In genomic region chr3:48492461-48493202, GRCh38 we compare ENCODE assay signal across 11 cellular contexts. TPM values are rescaled to one million over a fixed set of nuclear protein-coding genes. Genes with fewer than 3 reads are reported as not detected.
DNase-seq lines count a peak whose midpoint lies in the region; ATAC-seq, FAIRE-seq and TF ChIP-seq lines count a peak whose summit lies in the region.
"Had no signal": no experiment of that assay in that cellular context is flagged by ENCODE, and none has a peak within 500 bp of the region (broad histone marks: within the 10 kb centered on the region; RNA-seq: fewer than 3 reads in every experiment).

No MANE protein-coding gene starts in this region.

- TF ChIP-seq CTCF in D721Med (IDR thresholded peaks at IDR 0.05; ENCODE audit: insufficient read depth, missing control alignments) (no peak), GM12878 (IDR thresholded peaks at IDR 0.05 in 2 of 3, conservative IDR thresholded peaks at IDR 0.05 in 1 of 3; ENCODE audit: control insufficient read depth in 2 of 3, extremely low read depth in 1 of 3, insufficient read depth in 1 of 3, low read depth in 3 of 3, low read length in 3 of 3) (no peak), nephron progenitor cell (IDR thresholded peaks at IDR 0.05) (no peak)

- RAD21 ChIA-PET in GM12878 (lab: Charles Lee; ENCODE audit: unreplicated experiment), result interaction anchor here (0.8 to 0.9 kb wide), 3 partner anchors 15 to 57 kb away, joined by 3 read pairs; no protein-coding TSS in a partner anchor

- no TSS peak for BruUV-seq in GM12878 (replicated peaks; lab: Mats Ljungman, UMichigan)

- no peaks in the 10 kb centered on the region for H3K36me3 ChIP-seq in GM12878 (ENCODE audit: control insufficient read depth in 2 of 2, insufficient read depth in 2 of 2, low read length in 1 of 2)
- H3K36me3 ChIP-seq in small intestine (ENCODE audit: control insufficient read depth in 2 of 2, insufficient read depth in 2 of 2, low read length in 2 of 2), result peaks cover 0 to 2% of the 10 kb centered on the region in 2 donors
- H3K36me3 ChIP-seq in GM23248 (ENCODE audit: low read depth), result peaks cover 6% of the 10 kb centered on the region

- H3K27ac ChIP-seq in GM12878 (ENCODE audit: control insufficient read depth, insufficient read depth), result peak overlapping the region; percentile 56
- H3K27ac ChIP-seq in small intestine (ENCODE audit: low read depth in 1 of 2, low read length in 1 of 2), result no peak overlapping the region
- H3K27ac ChIP-seq in GM23248, result no peak overlapping the region

- DNase-seq in D721Med (ENCODE audit: insufficient read length, low spot score), result peak; percentile 44
- peak; percentile 90 for DNase-seq in NCI-H82 treated with DMSO at 0.1 percent for 48 hours (lab: John Stamatoyannopoulos, UW; ENCODE audit: unreplicated experiment)
- no peak for DNase-seq in GM12878 (ENCODE audit: low read depth, low spot score)
- DNase-seq in nephron progenitor cell, result no peak
- DNase-seq in small intestine, result no peak
- no peak for DNase-seq in amygdala (lab: John Stamatoyannopoulos, UW)
- no peak for DNase-seq in GM23248
- DNase-seq: activated naive CD4-positive, alpha-beta T cell; NCI-H1436 had no signal

- H3K27ac Mint-ChIP-seq in nephron progenitor cell, result peak overlapping the region; percentile 23

- SMC1A ChIA-PET in GM12878 (lab: Charles Lee; ENCODE audit: uncharacterized antibody, unreplicated experiment), result interaction anchor here (0.9 to 1.1 kb wide), 3 partner anchors 57 to 92 kb away, joined by 3 read pairs; no protein-coding TSS in a partner anchor

- no peaks in the 10 kb centered on the region for H3K9me2 ChIP-seq in GM23248 (ENCODE audit: insufficient read depth)

- no peaks in the 10 kb centered on the region for H3K4me1 Mint-ChIP-seq in nephron progenitor cell

- peaks cover 3% of the 10 kb centered on the region for H3K27me3 Mint-ChIP-seq in nephron progenitor cell (ENCODE audit: low read depth, poor library complexity)

- peaks cover 8% of the 10 kb centered on the region for H3K4me1 ChIP-seq in GM12878 (ENCODE audit: control insufficient read depth, insufficient read depth, low read length)
- H3K4me1 ChIP-seq in small intestine (ENCODE audit: control insufficient read depth in 2 of 2, insufficient read depth in 1 of 2, low read depth in 1 of 2, low read length in 1 of 2), result no peaks in the 10 kb centered on the region
- no peaks in the 10 kb centered on the region for H3K4me1 ChIP-seq in GM23248 (ENCODE audit: insufficient read depth)

- no peaks in the 10 kb centered on the region for H3F3A ChIP-seq in GM23248 (ENCODE audit: insufficient read depth)

- no peak for TF ChIP-seq EP300 in GM12878 (IDR thresholded peaks at IDR 0.05; ENCODE audit: borderline replicate concordance in 1 of 2, control insufficient read depth in 1 of 2, low read depth in 2 of 2, low read length in 2 of 2)

- no peak for FAIRE-seq in D721Med (lab: Jason Lieb, UNC)
- FAIRE-seq in GM12878 (lab: Jason Lieb, UNC), result no peak
- FAIRE-seq in small intestine (lab: Jason Lieb, UNC), result no peak

- 45% methylated on average over 7 of the region's 7 CpGs for WGBS in GM12878 (ENCODE audit: insufficient coverage, insufficient replicate concordance, low lambda C conversion rate, missing lambda C conversion rate)
- WGBS in small intestine, 3 donors, result 81 to 85% (median 83%) methylated on average over 7 of the region's 7 CpGs
- WGBS in GM23248 (ENCODE audit: low coverage in 1 of 2, low lambda C conversion rate in 2 of 2, missing lambda C conversion rate in 2 of 2), 2 experiments, result 86% methylated on average over 7 of the region's 7 CpGs

- H3K4me3 ChIP-seq in GM12878 (no peak overlapping the region), small intestine (ENCODE audit: low read depth in 1 of 2, low read length in 2 of 2) (no peak overlapping the region), GM23248 (no peak overlapping the region)

- ATAC-seq in GM12878 (peak; percentile 94), GM21381 (IDR thresholded peaks at IDR 0.05; ENCODE audit: unreplicated experiment) (no peak)
- ATAC-seq: Panc1 had no signal

- H4K20me1 ChIP-seq in GM12878 (ENCODE audit: control insufficient read depth, insufficient read depth) (no peaks in the 10 kb centered on the region), GM23248 (ENCODE audit: insufficient read depth) (no peaks in the 10 kb centered on the region)

- no peak for TF ChIP-seq RAD21 in GM12878 (IDR thresholded peaks at IDR 0.05; ENCODE audit: insufficient read depth, low read depth, low read length)

- H3K79me2 ChIP-seq in GM12878 (ENCODE audit: control insufficient read depth, insufficient read depth, low read length) (no peaks in the 10 kb centered on the region), GM23248 (ENCODE audit: insufficient read depth) (no peaks in the 10 kb centered on the region)

- H3K9me3 Mint-ChIP-seq in nephron progenitor cell, result peaks cover 3% of the 10 kb centered on the region

- peak overlapping the region; percentile 62 for H3K4me2 ChIP-seq in GM12878 (ENCODE audit: control insufficient read depth, insufficient read depth)
- H3K4me2 ChIP-seq in GM23248 (ENCODE audit: unreplicated experiment), result no peak overlapping the region

- in situ Hi-C loops in GM12878 (cut with MboI) (no loop called here), GM23248 (cut with MboI) (no loop called here)

- peak overlapping the region; percentile 40 for H3K9ac ChIP-seq in GM12878 (ENCODE audit: control insufficient read depth, insufficient read depth, low read length)
- no peak overlapping the region for H3K9ac ChIP-seq in GM23248

- H3K27me3 ChIP-seq in GM12878 (replicated peaks in 1 of 2; ENCODE audit: control insufficient read depth in 2 of 2, insufficient read depth in 2 of 2, low read length in 1 of 2) (no peaks in the 10 kb centered on the region), small intestine (ENCODE audit: control insufficient read depth in 2 of 2, insufficient read depth in 2 of 2, low read length in 2 of 2) (no peaks in the 10 kb centered on the region), GM23248 (replicated peaks; ENCODE audit: insufficient read depth) (no peaks in the 10 kb centered on the region)

- H3K4me3 Mint-ChIP-seq in nephron progenitor cell, result no peak overlapping the region

- CTCF ChIA-PET in GM12878 (lab: Yijun Ruan, JAX), result interaction anchor here (0.9 kb wide), 1 partner anchor 15 kb away, joined by 4 read pairs; no protein-coding TSS in a partner anchor

- H2AFZ ChIP-seq in GM12878 (ENCODE audit: control insufficient read depth, low read depth, low read length), result peak overlapping the region; percentile 90
- H2AFZ ChIP-seq in GM23248, result no peak overlapping the region

- H3K36me3 Mint-ChIP-seq in nephron progenitor cell (ENCODE audit: low read depth), result peaks cover 17% of the 10 kb centered on the region

- TF ChIP-seq POLR2A in GM12878 (IDR thresholded peaks at IDR 0.05; ENCODE audit: low read depth, low read length), result no peak

- POLR2A ChIA-PET in GM12878 (lab: Charles Lee), result interaction anchor here (0.6 to 1.2 kb wide), 3 partner anchors 14 to 19 kb away, joined by 3 to 4 read pairs (median 4); no protein-coding TSS in a partner anchor

- intact Hi-C loops in GM12878 (cut with micrococcal nuclease; ENCODE audit: unreplicated experiment), result no loop called here

- H3K9me3 ChIP-seq in GM12878 (replicated peaks; ENCODE audit: control insufficient read depth, insufficient read depth, low read length), result no peaks in the 10 kb centered on the region
- H3K9me3 ChIP-seq in small intestine (ENCODE audit: control insufficient read depth, low read depth), result no peaks in the 10 kb centered on the region
- no peaks in the 10 kb centered on the region for H3K9me3 ChIP-seq in GM23248 (ENCODE audit: low read depth)

RNA-seq across cellular contexts. Expression of gene SHISA5, which starts 11.3 kb away (rescaled TPM):
- 45.3 and 46.8 TPM in 2 replicates for total RNA-seq in GM12878 (2013; cell fraction: nucleolus; rRNA removed)
- 86.6 and 87.9 TPM in 2 replicates for total RNA-seq in GM12878 (2014; rRNA removed)
- total RNA-seq in GM12878 (2014; rRNA removed; fragmentation: Illumina TruSeq; extraction: Trizol), result 48.7 and 54.5 TPM in 2 replicates
- total RNA-seq in GM12878 (2021), result 86.7 and 94.3 TPM in 2 replicates
- polyA plus RNA-seq in GM12878 (2011; ENCODE audit: low read depth), result 46.0 TPM
- polyA plus RNA-seq in GM12878 (2011; rRNA removed), result 31.7 and 62.3 TPM in 2 replicates
- 112 and 129 TPM in 2 replicates for polyA plus RNA-seq in GM12878 (2011; cell fraction: cytosol; rRNA removed)
- 67.1 and 79.3 TPM in 2 replicates for polyA plus RNA-seq in GM12878 (2011; cell fraction: nucleus; rRNA removed)
- polyA plus RNA-seq in GM12878 (2012), result 93.3 and 104 TPM in 2 replicates
- polyA plus RNA-seq in GM12878 (2014; fragmentation: Illumina TruSeq; extraction: Trizol), result 21.8 and 49.5 TPM in 2 replicates
- 10 to 100 TPM; 17.1 to 18.7 TPM for polyA plus RNA-seq in GM12878 (2014; fragmentation: Nextera tagmentation; extraction: Ambion mirVana)
- 72.3 and 83.0 TPM in 2 replicates for polyA plus RNA-seq in GM12878 (2014; rRNA removed)
- 100 to 1,000 TPM; 134 to 148 TPM for polyA plus RNA-seq in GM12878 (2016; fragmentation: Nextera tagmentation; extraction: Ambion mirVana)
- 50.4 and 81.4 TPM in 2 replicates for polyA minus RNA-seq in GM12878 (2011; rRNA and poly(A)+ RNA removed)
- 42.5 and 42.9 TPM in 2 replicates for polyA minus RNA-seq in GM12878 (2011; cell fraction: cytosol; rRNA and poly(A)+ RNA removed)
- 14.5 and 21.5 TPM in 2 replicates for polyA minus RNA-seq in GM12878 (2011; cell fraction: nucleus; rRNA and poly(A)+ RNA removed)
- 100 to 1,000 TPM in 1 of 3 donors, 10 to 100 TPM in 2; 68.2 to 135 (median 77.8) TPM for polyA plus RNA-seq in small intestine
- 153 and 154 TPM in 2 replicates for total RNA-seq in GM23248 (2014; rRNA removed; shearing (Covaris generic))
- polyA plus RNA-seq in GM23248 (2016; fragmentation: Nextera tagmentation; extraction: Ambion mirVana), result 215 and 223 TPM in 2 replicates

RNA-seq across cellular contexts. Expression of gene ATRIP, which starts 46.1 kb away (rescaled TPM):
- total RNA-seq in GM12878 (2013; cell fraction: nucleolus; rRNA removed), result 19.6 and 19.8 TPM in 2 replicates
- total RNA-seq in GM12878 (2014; rRNA removed), result 14.5 and 15.0 TPM in 2 replicates
- 11.5 and 13.4 TPM in 2 replicates for total RNA-seq in GM12878 (2014; rRNA removed; fragmentation: Illumina TruSeq; extraction: Trizol)
- total RNA-seq in GM12878 (2021), result 13.2 and 13.6 TPM in 2 replicates
- 2.6 TPM for polyA plus RNA-seq in GM12878 (2011; ENCODE audit: low read depth)
- polyA plus RNA-seq in GM12878 (2011; rRNA removed), result 8.4 and 11.6 TPM in 2 replicates
- 10.6 and 12.7 TPM in 2 replicates for polyA plus RNA-seq in GM12878 (2011; cell fraction: cytosol; rRNA removed)
- 26.2 and 28.8 TPM in 2 replicates for polyA plus RNA-seq in GM12878 (2011; cell fraction: nucleus; rRNA removed)
- 4.4 and 6.3 TPM in 2 replicates for polyA plus RNA-seq in GM12878 (2012)
- 16.0 and 18.9 TPM in 2 replicates for polyA plus RNA-seq in GM12878 (2014; fragmentation: Illumina TruSeq; extraction: Trizol)
- polyA plus RNA-seq in GM12878 (2014; fragmentation: Nextera tagmentation; extraction: Ambion mirVana), result 1 to 10 TPM; 1.4 to 2.4 TPM
- 9.7 and 10.3 TPM in 2 replicates for polyA plus RNA-seq in GM12878 (2014; rRNA removed)
- 10 to 100 TPM in 1 of 2 experiments, 1 to 10 TPM in 1; 9.5 to 10.5 TPM for polyA plus RNA-seq in GM12878 (2016; fragmentation: Nextera tagmentation; extraction: Ambion mirVana)
- 14.6 and 17.2 TPM in 2 replicates for polyA minus RNA-seq in GM12878 (2011; rRNA and poly(A)+ RNA removed)
- 4.8 and 6.0 TPM in 2 replicates for polyA minus RNA-seq in GM12878 (2011; cell fraction: cytosol; rRNA and poly(A)+ RNA removed)
- 11.2 and 18.7 TPM in 2 replicates for polyA minus RNA-seq in GM12878 (2011; cell fraction: nucleus; rRNA and poly(A)+ RNA removed)
- polyA plus RNA-seq in small intestine, result 1 to 10 TPM; 1.1 to 4.8 (median 1.6) TPM
- 8.4 and 9.5 TPM in 2 replicates for total RNA-seq in GM23248 (2014; rRNA removed; shearing (Covaris generic))
- 4.2 and 4.6 TPM in 2 replicates for polyA plus RNA-seq in GM23248 (2016; fragmentation: Nextera tagmentation; extraction: Ambion mirVana)

RNA-seq across cellular contexts. Expression of gene TMA7, which starts 52.6 kb away (rescaled TPM):
- 21.0 and 24.2 TPM in 2 replicates for total RNA-seq in GM12878 (2013; cell fraction: nucleolus; rRNA removed)
- 426 and 551 TPM in 2 replicates for total RNA-seq in GM12878 (2014; rRNA removed)
- 703 and 728 TPM in 2 replicates for total RNA-seq in GM12878 (2014; rRNA removed; fragmentation: Illumina TruSeq; extraction: Trizol)
- total RNA-seq in GM12878 (2021), result 315 and 319 TPM in 2 replicates
- 234 TPM for polyA plus RNA-seq in GM12878 (2011; ENCODE audit: low read depth)
- 427 and 593 TPM in 2 replicates for polyA plus RNA-seq in GM12878 (2011; rRNA removed)
- 148 and 171 TPM in 2 replicates for polyA plus RNA-seq in GM12878 (2011; cell fraction: cytosol; rRNA removed)
- 119 and 149 TPM in 2 replicates for polyA plus RNA-seq in GM12878 (2011; cell fraction: nucleus; rRNA removed)
- polyA plus RNA-seq in GM12878 (2012), result 449 and 603 TPM in 2 replicates
- 332 and 496 TPM in 2 replicates for polyA plus RNA-seq in GM12878 (2014; fragmentation: Illumina TruSeq; extraction: Trizol)
- 1,000 to 10,000 TPM; 1,729 to 1,760 TPM for polyA plus RNA-seq in GM12878 (2014; fragmentation: Nextera tagmentation; extraction: Ambion mirVana)
- 684 and 776 TPM in 2 replicates for polyA plus RNA-seq in GM12878 (2014; rRNA removed)
- polyA plus RNA-seq in GM12878 (2016; fragmentation: Nextera tagmentation; extraction: Ambion mirVana), result 1,000 to 10,000 TPM; 1,330 to 1,388 TPM
- 24.7 and 32.4 TPM in 2 replicates for polyA minus RNA-seq in GM12878 (2011; rRNA and poly(A)+ RNA removed)
- polyA minus RNA-seq in GM12878 (2011; cell fraction: cytosol; rRNA and poly(A)+ RNA removed), result 27.3 and 28.5 TPM in 2 replicates
- 18.0 and 32.1 TPM in 2 replicates for polyA minus RNA-seq in GM12878 (2011; cell fraction: nucleus; rRNA and poly(A)+ RNA removed)
- polyA plus RNA-seq in small intestine, result 100 to 1,000 TPM; 431 to 744 (median 617) TPM
- total RNA-seq in GM23248 (2014; rRNA removed; shearing (Covaris generic)), result 150 and 244 TPM in 2 replicates
- 535 and 552 TPM in 2 replicates for polyA plus RNA-seq in GM23248 (2016; fragmentation: Nextera tagmentation; extraction: Ambion mirVana)

RNA-seq across cellular contexts. Expression of gene CCDC51, which starts 52.7 kb away (rescaled TPM):
- 3.7 and 4.3 TPM in 2 replicates for total RNA-seq in GM12878 (2013; cell fraction: nucleolus; rRNA removed)
- total RNA-seq in GM12878 (2014; rRNA removed), result 30.0 and 31.0 TPM in 2 replicates
- 28.7 and 29.4 TPM in 2 replicates for total RNA-seq in GM12878 (2014; rRNA removed; fragmentation: Illumina TruSeq; extraction: Trizol)
- total RNA-seq in GM12878 (2021), result 24.3 and 26.6 TPM in 2 replicates
- polyA plus RNA-seq in GM12878 (2011; ENCODE audit: low read depth), result 8.2 TPM
- 22.2 and 32.7 TPM in 2 replicates for polyA plus RNA-seq in GM12878 (2011; rRNA removed)
- polyA plus RNA-seq in GM12878 (2011; cell fraction: cytosol; rRNA removed), result 35.8 and 36.8 TPM in 2 replicates
- 14.4 and 15.8 TPM in 2 replicates for polyA plus RNA-seq in GM12878 (2011; cell fraction: nucleus; rRNA removed)
- 11.8 and 15.7 TPM in 2 replicates for polyA plus RNA-seq in GM12878 (2012)
- polyA plus RNA-seq in GM12878 (2014; fragmentation: Illumina TruSeq; extraction: Trizol), result 14.5 and 28.2 TPM in 2 replicates
- polyA plus RNA-seq in GM12878 (2014; fragmentation: Nextera tagmentation; extraction: Ambion mirVana), result 10 to 100 TPM; 10.6 to 12.6 TPM
- 26.2 and 28.1 TPM in 2 replicates for polyA plus RNA-seq in GM12878 (2014; rRNA removed)
- 10 to 100 TPM; 45.4 to 54.9 TPM for polyA plus RNA-seq in GM12878 (2016; fragmentation: Nextera tagmentation; extraction: Ambion mirVana)
- 16.5 and 19.2 TPM in 2 replicates for polyA minus RNA-seq in GM12878 (2011; rRNA and poly(A)+ RNA removed)
- polyA minus RNA-seq in GM12878 (2011; cell fraction: cytosol; rRNA and poly(A)+ RNA removed), result 5.9 TPM in 2 replicates
- 2.0 and 2.2 TPM in 2 replicates for polyA minus RNA-seq in GM12878 (2011; cell fraction: nucleus; rRNA and poly(A)+ RNA removed)
- 10 to 100 TPM; 11.1 to 22.6 (median 20.8) TPM for polyA plus RNA-seq in small intestine
- 10.1 and 10.6 TPM in 2 replicates for total RNA-seq in GM23248 (2014; rRNA removed; shearing (Covaris generic))
- 14.0 and 14.9 TPM in 2 replicates for polyA plus RNA-seq in GM23248 (2016; fragmentation: Nextera tagmentation; extraction: Ambion mirVana)

Comparison
In these comparisons a context has a peak if more than half of its experiments do, and no peak if none do; other contexts are left out.
1. DNase-seq: peak in D721Med (single experiment) and NCI-H82 treated with DMSO at 0.1 percent for 48 hours (single experiment); none in GM12878 (single experiment), nephron progenitor cell (single experiment), small intestine (single experiment), amygdala (0 of 56) and GM23248 (single experiment).